ENCODE assay signal across 17 cellular contexts in the genomic region with DNA sequence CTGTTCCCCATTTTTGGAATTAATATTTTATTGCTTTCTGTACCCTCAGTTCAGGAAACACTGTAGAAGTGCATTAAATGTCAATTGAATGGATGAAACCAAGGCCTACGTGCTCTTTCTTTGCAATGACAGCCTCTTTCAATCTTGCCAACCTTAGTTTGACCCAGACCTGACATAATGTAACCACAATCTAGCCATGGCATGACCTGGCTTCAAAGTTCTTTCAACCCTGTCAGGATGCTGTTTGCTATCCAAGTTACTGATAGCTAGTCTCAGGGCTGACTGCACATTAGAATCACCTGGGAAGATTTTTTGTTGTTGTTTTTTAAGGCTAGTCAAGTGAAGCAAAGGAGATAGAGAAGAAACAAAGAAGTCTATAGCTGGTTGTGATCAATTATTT.
"Had no signal": no experiment of that assay in that cellular context is flagged by ENCODE, and none has a peak within 500 bp of the region (broad histone marks: within the 10 kb centered on the region; RNA-seq: fewer than 3 reads in every experiment).

No MANE protein-coding gene starts in this region.

- H3K27ac ChIP-seq: RWPE1 had no signal

- DNase-seq: KBM-7, MM.1S, NCI-H1092 treated with DMSO at 0.1 percent for 48 hours, NCI-H1436, NCI-H187, NCI-H2029, NCI-H2081 treated with DMSO at 0.1 percent for 48 hours, NCI-H2171, NCI-H226, NCI-H446, NCI-H510A, NCI-H524 treated with DMSO at 0.1 percent for 48 hours, NCI-H69, NCI-H774, SHP77 had no signal

- ATAC-seq: SK-N-SH treated with all-trans-retinoic acid at 6 μM for 48 hours had no signal
